ENCODE assay signal across 18 cellular contexts in the genomic region with DNA sequence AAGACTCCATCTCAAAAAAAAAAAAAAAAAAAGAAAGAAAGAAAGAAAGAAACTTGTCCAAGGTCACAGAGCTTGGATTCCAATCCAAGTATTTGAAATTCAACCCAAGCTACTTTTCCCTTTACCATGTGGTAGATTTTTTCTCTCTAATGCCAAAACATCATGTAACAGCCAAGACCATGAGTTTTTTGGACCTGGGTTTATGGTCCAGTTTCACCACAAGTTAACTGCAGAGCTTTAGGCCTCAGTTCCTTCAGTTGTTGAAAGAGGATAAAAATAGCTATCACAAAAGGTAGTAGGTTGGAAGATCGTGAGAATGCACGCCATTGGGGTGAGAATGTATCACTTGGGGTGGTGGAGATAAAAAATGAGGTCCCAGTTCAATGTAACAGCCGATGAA. TPM values are rescaled to one million over a fixed set of nuclear protein-coding genes. Genes with fewer than 3 reads are reported as not detected.
DNase-seq lines count a peak whose midpoint lies in the region; ATAC-seq, FAIRE-seq and TF ChIP-seq lines count a peak whose summit lies in the region.
"Had no signal": no experiment of that assay in that cellular context is flagged by ENCODE, and none has a peak within 500 bp of the region (broad histone marks: within the 10 kb centered on the region; RNA-seq: fewer than 3 reads in every experiment).

No MANE protein-coding gene starts in this region.

- TF ChIP-seq CTCF in liver (IDR thresholded peaks at IDR 0.05; ENCODE audit: low read depth, low read length, missing input control) (no peak), HepG2 (CRISPR knock-in tag; IDR thresholded peaks at IDR 0.05) (no peak), sigmoid colon (IDR thresholded peaks at IDR 0.05) (no peak), testis (IDR thresholded peaks at IDR 0.05) (no peak), ascending aorta (IDR thresholded peaks at IDR 0.05) (no peak)

- no peak overlapping the region for H2AFZ ChIP-seq in HepG2 (ENCODE audit: low read length)

- H4K20me1 ChIP-seq in HepG2 (ENCODE audit: insufficient read depth, low read length) = no peaks in the 10 kb centered on the region

- H3K4me1 ChIP-seq in liver (ENCODE audit: control insufficient read depth in 4 of 4, insufficient read depth in 4 of 4, low read length in 3 of 4) = peaks cover 5 to 17% (median 10%) of the 10 kb centered on the region in 4 donors
- H3K4me1 ChIP-seq in HepG2 (ENCODE audit: insufficient read depth, low read length) = peaks cover 23% of the 10 kb centered on the region
- peaks cover 0 to 97% (median 92%) of the 10 kb centered on the region in 4 donors for H3K4me1 ChIP-seq in sigmoid colon
- peaks cover 23% of the 10 kb centered on the region for H3K4me1 ChIP-seq in testis
- peaks cover 0 to 25% of the 10 kb centered on the region in 2 donors for H3K4me1 ChIP-seq in ascending aorta

- H3K27me3 ChIP-seq in liver (ENCODE audit: control insufficient read depth in 4 of 4, insufficient read depth in 4 of 4, low read length in 3 of 4) (no peaks in the 10 kb centered on the region), HepG2 (ENCODE audit: control insufficient read depth in 1 of 2, insufficient read depth in 2 of 2, low read length in 2 of 2) (no peaks in the 10 kb centered on the region), sigmoid colon (no peaks in the 10 kb centered on the region), testis (no peaks in the 10 kb centered on the region), ascending aorta (no peaks in the 10 kb centered on the region)

- CTCF ChIA-PET in HepG2 (lab: Yijun Ruan, JAX; ENCODE audit: low intra/inter-chr PET ratio, low total read pairs) = no interaction called here

- H3K27ac ChIP-seq in liver (ENCODE audit: low read depth in 1 of 2, low read length in 2 of 2) (no peak overlapping the region), HepG2 (ENCODE audit: extremely low read length, insufficient read depth, low read length) (no peak overlapping the region), sigmoid colon (peak overlapping the region; percentile 83 to 98 (median 88)), testis (peak overlapping the region in 1 of 2 donors; percentile 64), ascending aorta (no peak overlapping the region)
- H3K27ac ChIP-seq: A549, KMS-11 had no signal

- H3K9me3 Mint-ChIP-seq in effector memory CD8-positive, alpha-beta T cell = no peaks in the 10 kb centered on the region

- no peak for TF ChIP-seq POLR2A in HepG2 (IDR thresholded peaks at IDR 0.05; ENCODE audit: insufficient read depth in 1 of 2, low read depth in 2 of 2, low read length in 2 of 2)
- no peak for TF ChIP-seq POLR2A in sigmoid colon (IDR thresholded peaks at IDR 0.05)
- no peak for TF ChIP-seq POLR2A in testis (IDR thresholded peaks at IDR 0.05)

- TF ChIP-seq EP300 in HepG2 (IDR thresholded peaks at IDR 0.05; ENCODE audit: low read depth in 2 of 2, low read length in 2 of 2) (no peak), HepG2 (CRISPR knock-in tag; IDR thresholded peaks at IDR 0.05; ENCODE audit: borderline replicate concordance) (no peak), sigmoid colon (IDR thresholded peaks at IDR 0.05) (no peak)

- peaks cover 47 to 69% of the 10 kb centered on the region in 2 donors for H3K4me1 Mint-ChIP-seq in effector memory CD8-positive, alpha-beta T cell (ENCODE audit: low read depth in 2 of 2)

- POLR2A ChIA-PET in HepG2 (lab: Yijun Ruan, JAX) = no interaction called here

- no peak for DNase-seq in HepG2 (ENCODE audit: low spot score)
- DNase-seq in effector memory CD8-positive, alpha-beta T cell = no peak
- no peak for DNase-seq in sigmoid colon
- no peak for DNase-seq in testis
- DNase-seq in ascending aorta (ENCODE audit: low spot score in 2 of 2) = no peak
- DNase-seq in stimulated activated CD4-positive, alpha-beta T cell treated with anti-CD3 and anti-CD28 coated beads, Interleukin-1b, Interleukin-23, amount 100 ng/mL, for 48 hours = no peak
- DNase-seq: C1 segment of cervical spinal cord, GOT3, NCI-H1048, NCI-H1436 treated with DMSO at 0.1 percent for 48 hours, NCI-H2029 treated with DMSO at 0.1 percent for 48 hours, NCI-H2171 treated with DMSO at 0.1 percent for 48 hours, NCI-H446 treated with DMSO at 0.1 percent for 48 hours, NCI-H748 treated with DMSO at 0.1 percent for 48 hours, OCI-M1 had no signal

- in situ Hi-C loops in HepG2 (cut with HindIII; ENCODE audit: extremely low pct_ligation_motif_present, low pct_unique_long_range_greater_than_20kb) = no loop called here

- peak overlapping the region; percentile 62 to 99 for H3K27ac Mint-ChIP-seq in effector memory CD8-positive, alpha-beta T cell

- peaks cover 12% of the 10 kb centered on the region for H3K36me3 Mint-ChIP-seq in effector memory CD8-positive, alpha-beta T cell (ENCODE audit: insufficient read depth)

- 87% methylated on average over 3 of the region's 3 CpGs for WGBS in liver
- WGBS in HepG2 (ENCODE audit: low lambda C conversion rate) = 72% methylated on average over 3 of the region's 3 CpGs
- 95 to 96% methylated on average over 3 of the region's 3 CpGs for WGBS in sigmoid colon, 2 donors
- 54 to 79% methylated on average over 3 of the region's 3 CpGs for WGBS in testis, 2 donors

- H3K79me2 ChIP-seq in HepG2 (ENCODE audit: insufficient read depth, low read length) = no peaks in the 10 kb centered on the region

- no peak overlapping the region for H3K4me2 ChIP-seq in HepG2 (ENCODE audit: low read depth, low read length)
- H3K4me2 ChIP-seq: A549, KMS-11 had no signal

- H3K36me3 ChIP-seq in liver (ENCODE audit: control insufficient read depth in 4 of 4, insufficient read depth in 3 of 4, low read depth in 1 of 4, low read length in 3 of 4) (no peaks in the 10 kb centered on the region), HepG2 (replicated peaks in 1 of 2; ENCODE audit: control insufficient read depth in 1 of 2, insufficient read depth in 2 of 2, low read length in 2 of 2) (no peaks in the 10 kb centered on the region), sigmoid colon (no peaks in the 10 kb centered on the region), testis (ENCODE audit: low read depth, missing control alignments) (no peaks in the 10 kb centered on the region), ascending aorta (no peaks in the 10 kb centered on the region)

- no peak for TF ChIP-seq RAD21 in liver (IDR thresholded peaks at IDR 0.05)
- TF ChIP-seq RAD21 in HepG2 (CRISPR knock-in tag; IDR thresholded peaks at IDR 0.05) = no peak

- H3K27me3 Mint-ChIP-seq in effector memory CD8-positive, alpha-beta T cell = no peaks in the 10 kb centered on the region

- H3K4me3 ChIP-seq in liver (ENCODE audit: low read depth in 1 of 3, low read length in 3 of 3) = no peak overlapping the region
- H3K4me3 ChIP-seq in HepG2 (replicated peaks in 1 of 3; ENCODE audit: insufficient read depth in 1 of 3, low read depth in 2 of 3, low read length in 3 of 3) = no peak overlapping the region
- no peak overlapping the region for H3K4me3 ChIP-seq in sigmoid colon
- H3K4me3 ChIP-seq in testis = no peak overlapping the region
- no peak overlapping the region for H3K4me3 ChIP-seq in ascending aorta
- H3K4me3 ChIP-seq: A549 had no signal

- BruUV-seq in HepG2 (replicated peaks; lab: Mats Ljungman, UMichigan) = no TSS peak

- FAIRE-seq in HepG2 (lab: Jason Lieb, UNC) = no peak
- FAIRE-seq: A549 had no signal

- intact Hi-C loops in HepG2 (cut with micrococcal nuclease; ENCODE audit: unreplicated experiment) (no loop called here), sigmoid colon (cut with DNase I) (no loop called here), testis (cut with DNase I; ENCODE audit: low total_unique reads) (no loop called here), ascending aorta (cut with DNase I) (no loop called here)

- H3K4me3 Mint-ChIP-seq in effector memory CD8-positive, alpha-beta T cell = peak overlapping the region in 1 of 2 donors; percentile 22

- H3K9me3 ChIP-seq in liver (ENCODE audit: control insufficient read depth in 4 of 4, low read length in 3 of 4) (no peaks in the 10 kb centered on the region), HepG2 (ENCODE audit: low read length) (no peaks in the 10 kb centered on the region), sigmoid colon (no peaks in the 10 kb centered on the region), testis (no peaks in the 10 kb centered on the region), ascending aorta (no peaks in the 10 kb centered on the region)
- H3K9me3 ChIP-seq: A549 had no signal

- H3K9ac ChIP-seq in liver (ENCODE audit: low read depth in 1 of 2, low read length in 2 of 2) = no peak overlapping the region
- no peak overlapping the region for H3K9ac ChIP-seq in HepG2 (ENCODE audit: insufficient read depth, low read depth, low read length)
- H3K9ac ChIP-seq: KMS-11 had no signal

- ATAC-seq in HepG2 = no peak
- no peak for ATAC-seq in effector memory CD8-positive, alpha-beta T cell (replicated peaks)
- ATAC-seq: A549 had no signal

RNA-seq across cellular contexts. Expression of gene ATP2B4, which starts 33.4 kb away (rescaled TPM):
- total RNA-seq in liver = 10 to 100 TPM; 38.6 to 43.6 TPM
- polyA plus RNA-seq in liver = 10 to 100 TPM in 1 of 2 donors, 1 to 10 TPM in 1; 9.6 to 30.6 TPM
- total RNA-seq in HepG2 (2016; rRNA removed; fragmentation: Illumina TruSeq; extraction: Trizol) = 6.2 and 12.4 TPM in 2 replicates
- total RNA-seq in HepG2 (2016; cell fraction: cytosol; rRNA removed; fragmentation: Illumina TruSeq; extraction: Trizol; ENCODE audit: low read depth) = 1.7 TPM in 2 replicates
- 6.9 and 11.1 TPM in 2 replicates for total RNA-seq in HepG2 (2016; cell fraction: insoluble cytoplasmic fraction; rRNA removed; fragmentation: Illumina TruSeq; extraction: Trizol)
- 3.0 and 3.9 TPM in 2 replicates for total RNA-seq in HepG2 (2016; cell fraction: membrane; rRNA removed; fragmentation: Illumina TruSeq; extraction: Trizol)
- 19.3 and 20.7 TPM in 2 replicates for total RNA-seq in HepG2 (2016; cell fraction: nucleus; rRNA removed; fragmentation: Illumina TruSeq; extraction: Trizol)
- polyA plus RNA-seq in HepG2 (2011; rRNA removed) = 9.0 and 9.9 TPM in 2 replicates
- polyA plus RNA-seq in HepG2 (2011; cell fraction: cytosol; rRNA removed) = 5.2 and 7.5 TPM in 2 replicates
- 12.2 and 12.9 TPM in 2 replicates for polyA plus RNA-seq in HepG2 (2011; cell fraction: nucleus; rRNA removed)
- polyA plus RNA-seq in HepG2 (2012) = 6.8 and 9.0 TPM in 2 replicates
- polyA plus RNA-seq in HepG2 (2016; cell fraction: cytosol; fragmentation: Illumina TruSeq; extraction: Trizol; ENCODE audit: low read depth) = 0.69 and 0.76 TPM in 2 replicates
- polyA plus RNA-seq in HepG2 (2016; cell fraction: insoluble cytoplasmic fraction; fragmentation: Illumina TruSeq; extraction: Trizol; ENCODE audit: low read depth) = 3.5 and 4.1 TPM in 2 replicates
- polyA plus RNA-seq in HepG2 (2016; cell fraction: membrane; fragmentation: Illumina TruSeq; extraction: Trizol; ENCODE audit: low read depth) = 1.8 and 2.0 TPM in 2 replicates
- 17.9 and 18.5 TPM in 2 replicates for polyA plus RNA-seq in HepG2 (2016; cell fraction: nucleus; fragmentation: Illumina TruSeq; extraction: Trizol; ENCODE audit: insufficient read depth, low read depth)
- polyA minus RNA-seq in HepG2 (2011; rRNA and poly(A)+ RNA removed; ENCODE audit: low replicate concordance) = 32.7 and 131 TPM in 2 replicates
- 14.0 and 16.7 TPM in 2 replicates for polyA minus RNA-seq in HepG2 (2011; cell fraction: cytosol; rRNA and poly(A)+ RNA removed)
- polyA minus RNA-seq in HepG2 (2011; cell fraction: nucleus; rRNA and poly(A)+ RNA removed) = 14.4 and 22.9 TPM in 2 replicates
- total RNA-seq in sigmoid colon = 100 to 1,000 TPM; 229 to 595 (median 347) TPM
- polyA plus RNA-seq in sigmoid colon = 10 to 100 TPM in 1 of 3 donors, 1 to 10 TPM in 2; 1.6 to 34.5 (median 4.2) TPM
- total RNA-seq in testis = 100 to 1,000 TPM; 124 to 125 TPM
- 124 TPM for polyA plus RNA-seq in testis (ENCODE audit: insufficient read depth, low read depth, low replicate concordance)
- 97.1 TPM for total RNA-seq in ascending aorta

Comparison
In these comparisons a context has a peak if more than half of its experiments do, and no peak if none do; other contexts are left out.
1. H3K27ac ChIP-seq: peak in sigmoid colon (4 of 4); none in liver (0 of 2), HepG2 (single experiment) and ascending aorta (0 of 2).